Comparison of ENCODE assay signal across 1 cellular context in the genomic region with DNA sequence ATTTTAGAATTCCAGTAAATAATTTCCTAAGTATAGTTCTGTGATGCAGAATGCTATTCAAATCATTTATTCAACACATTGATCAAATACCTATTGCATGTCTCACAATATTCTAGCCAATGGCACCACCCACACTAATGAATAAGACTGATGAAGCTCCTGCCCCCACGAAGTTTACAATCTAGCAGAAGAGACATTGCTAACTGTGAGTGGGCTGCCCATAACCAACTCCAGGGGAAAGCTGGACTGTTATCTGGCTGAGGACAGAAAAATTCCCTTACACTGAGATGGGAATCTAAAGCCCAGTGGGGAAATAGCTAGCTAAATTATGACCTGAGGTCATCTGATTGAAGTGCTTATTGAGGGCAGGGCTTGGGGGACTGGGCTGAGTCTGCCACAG.
TF ChIP-seq lines count a peak whose summit lies in the region.

No MANE protein-coding gene starts in this region.

TF ChIP-seq in GM12878, 131 proteins besides CTCF, POLR2A, EP300 and RAD21 (continued from another document):
- TF ChIP-seq, protein P1, sequence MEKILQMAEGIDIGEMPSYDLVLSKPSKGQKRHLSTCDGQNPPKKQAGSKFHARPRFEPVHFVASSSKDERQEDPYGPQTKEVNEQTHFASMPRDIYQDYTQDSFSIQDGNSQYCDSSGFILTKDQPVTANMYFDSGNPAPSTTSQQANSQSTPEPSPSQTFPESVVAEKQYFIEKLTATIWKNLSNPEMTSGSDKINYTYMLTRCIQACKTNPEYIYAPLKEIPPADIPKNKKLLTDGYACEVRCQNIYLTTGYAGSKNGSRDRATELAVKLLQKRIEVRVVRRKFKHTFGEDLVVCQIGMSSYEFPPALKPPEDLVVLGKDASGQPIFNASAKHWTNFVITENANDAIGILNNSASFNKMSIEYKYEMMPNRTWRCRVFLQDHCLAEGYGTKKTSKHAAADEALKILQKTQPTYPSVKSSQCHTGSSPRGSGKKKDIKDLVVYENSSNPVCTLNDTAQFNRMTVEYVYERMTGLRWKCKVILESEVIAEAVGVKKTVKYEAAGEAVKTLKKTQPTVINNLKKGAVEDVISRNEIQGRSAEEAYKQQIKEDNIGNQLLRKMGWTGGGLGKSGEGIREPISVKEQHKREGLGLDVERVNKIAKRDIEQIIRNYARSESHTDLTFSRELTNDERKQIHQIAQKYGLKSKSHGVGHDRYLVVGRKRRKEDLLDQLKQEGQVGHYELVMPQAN (conservative IDR thresholded peaks at IDR 0.05): no peak
- TF ChIP-seq SIN3A (IDR thresholded peaks at IDR 0.05; ENCODE audit: low read depth, low read length) (no peak), SUZ12 (IDR thresholded peaks at IDR 0.05; ENCODE audit: unreplicated experiment) (no peak), KLF5 (IDR thresholded peaks at IDR 0.05; ENCODE audit: partially characterized antibody) (no peak)
- TF ChIP-seq, protein P2, sequence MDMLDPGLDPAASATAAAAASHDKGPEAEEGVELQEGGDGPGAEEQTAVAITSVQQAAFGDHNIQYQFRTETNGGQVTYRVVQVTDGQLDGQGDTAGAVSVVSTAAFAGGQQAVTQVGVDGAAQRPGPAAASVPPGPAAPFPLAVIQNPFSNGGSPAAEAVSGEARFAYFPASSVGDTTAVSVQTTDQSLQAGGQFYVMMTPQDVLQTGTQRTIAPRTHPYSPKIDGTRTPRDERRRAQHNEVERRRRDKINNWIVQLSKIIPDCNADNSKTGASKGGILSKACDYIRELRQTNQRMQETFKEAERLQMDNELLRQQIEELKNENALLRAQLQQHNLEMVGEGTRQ (IDR thresholded peaks at IDR 0.05; ENCODE audit: borderline replicate concordance, low read depth, low read length): no peak
